11 cellular contexts compared by ENCODE assay signal in the genomic region with DNA sequence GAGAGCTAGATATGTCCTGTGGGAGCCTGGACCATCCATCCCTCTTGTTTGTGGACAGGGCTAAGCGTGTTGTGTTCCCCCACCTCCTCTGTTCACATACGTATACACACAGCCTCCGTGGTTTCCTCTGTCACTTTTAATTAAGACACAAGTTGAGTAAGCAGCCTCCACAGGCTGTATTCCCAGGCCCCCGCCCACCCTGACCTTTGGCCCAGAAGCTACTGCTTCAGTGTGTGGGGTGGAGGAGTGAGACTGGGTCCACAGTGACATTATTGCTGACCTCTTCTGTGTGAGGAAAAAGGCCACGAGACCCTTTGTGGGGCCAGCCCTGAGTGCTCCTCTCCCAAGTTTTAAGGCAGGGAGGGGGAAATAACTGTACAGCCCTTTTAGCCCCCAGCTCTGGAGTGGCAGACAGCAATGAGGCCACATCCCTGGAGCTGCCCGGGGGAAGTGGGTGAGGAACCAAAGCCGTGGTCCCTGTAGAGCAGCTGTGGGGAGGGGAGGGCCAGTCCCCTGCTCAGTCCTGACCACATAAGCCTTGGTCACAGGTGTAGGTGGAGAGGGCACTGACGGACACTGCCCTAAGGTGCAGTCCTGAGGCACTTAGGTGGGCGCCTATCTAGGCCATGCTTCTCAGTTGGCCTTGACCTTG. TPM values are rescaled to one million over a fixed set of nuclear protein-coding genes. Genes with fewer than 3 reads are reported as not detected.
DNase-seq lines count a peak whose midpoint lies in the region; ATAC-seq, FAIRE-seq and TF ChIP-seq lines count a peak whose summit lies in the region.
"Had no signal": no experiment of that assay in that cellular context is flagged by ENCODE, and none has a peak within 500 bp of the region (broad histone marks: within the 10 kb centered on the region; RNA-seq: fewer than 3 reads in every experiment).

No MANE protein-coding gene starts in this region.

- FAIRE-seq in GM12891 (lab: Jason Lieb, UNC), result no peak

- peaks cover 3 to 7% (median 6%) of the 10 kb centered on the region in 3 donors for H3K27me3 Mint-ChIP-seq in immature natural killer cell (ENCODE audit: low read depth in 3 of 3)

- H3K4me3 ChIP-seq in OCI-LY7 (ENCODE audit: low read depth, low read length, poor library complexity, severe bottlenecking) (no peak overlapping the region), tibial nerve (no peak overlapping the region)
- H3K4me3 ChIP-seq: left lung had no signal

- no peak for TF ChIP-seq CTCF in OCI-LY7 (conservative IDR thresholded peaks at IDR 0.05; ENCODE audit: low read length)
- no peak for TF ChIP-seq CTCF in tibial nerve (IDR thresholded peaks at IDR 0.05)

- H3K4me1 Mint-ChIP-seq in immature natural killer cell, result peaks cover 41 to 50% of the 10 kb centered on the region in 2 donors

- H3K27ac ChIP-seq in OCI-LY7 (ENCODE audit: low read depth, low read length, poor library complexity, severe bottlenecking) (no peak overlapping the region), tibial nerve (peak overlapping the region in 2 of 4 donors; percentile 28 to 36)

- no peaks in the 10 kb centered on the region for H3K9me3 Mint-ChIP-seq in immature natural killer cell

- ATAC-seq in GM19324 (IDR thresholded peaks at IDR 0.05; ENCODE audit: low FRiP score, unreplicated experiment), result no peak
- ATAC-seq: left lung had no signal

- H3K36me3 ChIP-seq in OCI-LY7 (ENCODE audit: insufficient read depth, low read length) (peaks cover 67% of the 10 kb centered on the region), tibial nerve (peaks cover 0 to 58% (median 26%) of the 10 kb centered on the region in 3 donors)

- no peaks in the 10 kb centered on the region for H3K9me2 ChIP-seq in OCI-LY7 (ENCODE audit: insufficient read depth, low read length)

- H4K20me1 ChIP-seq in OCI-LY7 (ENCODE audit: insufficient read depth, low read length), result peaks cover 4% of the 10 kb centered on the region; the same call in 1 of the 2 replicates

- BruUV-seq in OCI-LY7 (replicated peaks; lab: Mats Ljungman, UMichigan), result no TSS peak

- peaks cover 10 to 31% (median 10%) of the 10 kb centered on the region in 3 donors for H3K36me3 Mint-ChIP-seq in immature natural killer cell

- no peak overlapping the region for H3K4me2 ChIP-seq in OCI-LY7 (ENCODE audit: low read length)

- peak overlapping the region in 5 of 6 donors; percentile 3 to 80 (median 33) for H3K27ac Mint-ChIP-seq in immature natural killer cell

- CTCF ChIA-PET in OCI-LY7 (lab: Charles Lee; ENCODE audit: unreplicated experiment), result no interaction called here

- no peak for TF ChIP-seq EP300 in tibial nerve (IDR thresholded peaks at IDR 0.05)

- intact Hi-C loops in OCI-LY7 (cut with micrococcal nuclease; ENCODE audit: unreplicated experiment), result no loop called here

- H2AFZ ChIP-seq in OCI-LY7 (ENCODE audit: low read length), result no peak overlapping the region

- H3K27me3 ChIP-seq in tibial nerve, result no peaks in the 10 kb centered on the region
- H3K27me3 ChIP-seq: left lung had no signal

- H3K9me3 ChIP-seq in OCI-LY7 (ENCODE audit: low read length), result no peaks in the 10 kb centered on the region
- H3K9me3 ChIP-seq in tibial nerve, result no peaks in the 10 kb centered on the region
- H3K9me3 ChIP-seq: left lung had no signal

- DNase-seq in GM12891 (ENCODE audit: insufficient read length, low spot score) (no peak), OCI-LY7 (ENCODE audit: low spot score) (peak; percentile 8), immature natural killer cell (no peak), activated gamma-delta T cell (lab: John Stamatoyannopoulos, UW) (no peak), tibial nerve (ENCODE audit: low spot score in 2 of 2) (no peak)
- DNase-seq: DMS153, left lung, NCI-H187, retina, Right ventricle myocardium superior had no signal

- POLR2A ChIA-PET in OCI-LY7 (lab: Charles Lee), result no interaction called here

- WGBS in tibial nerve, 2 donors, result 49 to 68% methylated on average over 9 of the region's 9 CpGs

- TF ChIP-seq POLR2A in GM12891 (IDR thresholded peaks at IDR 0.05; ENCODE audit: low read depth, low read length) (no peak), tibial nerve (IDR thresholded peaks at IDR 0.05) (no peak)

- peaks cover 40% of the 10 kb centered on the region for H3K79me2 ChIP-seq in OCI-LY7 (ENCODE audit: insufficient read depth, low read depth, low read length)

- peaks cover 39% of the 10 kb centered on the region for H3K4me1 ChIP-seq in OCI-LY7 (ENCODE audit: insufficient read depth, low read length, poor library complexity, severe bottlenecking)
- peaks cover 0 to 29% (median 14%) of the 10 kb centered on the region in 4 donors for H3K4me1 ChIP-seq in tibial nerve

- no peak overlapping the region for H3K4me3 Mint-ChIP-seq in immature natural killer cell

TF ChIP-seq in GM12891, 5 proteins besides CTCF, POLR2A, EP300 and RAD21:
- TF ChIP-seq POLR2AphosphoS5 (IDR thresholded peaks at IDR 0.05; ENCODE audit: low read depth, low read length) (0 out of 2 replicates have a peak, but pooled peaks have one; percentile 14), POU2F2 (IDR thresholded peaks at IDR 0.05; ENCODE audit: low read depth, low read length) (no peak)

RNA-seq across cellular contexts. Expression of a gene that starts 4.4 kb away (rescaled TPM):
- polyA plus RNA-seq in GM12891 (2012; ENCODE audit: low read depth, missing spikeins), result 63.5 TPM
- total RNA-seq in OCI-LY7 (2014; rRNA removed; shearing (Covaris generic)), result 24.4 and 35.9 TPM in 2 replicates
- total RNA-seq in OCI-LY7 (2022), result 38.2 and 43.9 TPM in 2 replicates
- 100 to 1,000 TPM in 2 of 3 donors, 10 to 100 TPM in 1; 99.8 to 189 (median 113) TPM for polyA plus RNA-seq in immature natural killer cell
- 10 to 100 TPM; 48.6 to 66.6 (median 50.8) TPM for total RNA-seq in tibial nerve

RNA-seq across cellular contexts. Expression of a gene that starts 4.6 kb away (rescaled TPM):
- 64.3 TPM for polyA plus RNA-seq in GM12891 (2012; ENCODE audit: low read depth, missing spikeins)
- total RNA-seq in OCI-LY7 (2014; rRNA removed; shearing (Covaris generic)), result 153 and 174 TPM in 2 replicates
- total RNA-seq in OCI-LY7 (2022) (209 and 223 TPM in 2 replicates), tibial nerve (1 to 10 TPM in 3 of 4 donors, under 1 TPM in 1; 0.42 to 3.5 (median 1.5) TPM)
- 1 to 10 TPM in 2 of 3 donors, under 1 TPM in 1; 0.69 to 4.0 (median 3.0) TPM for polyA plus RNA-seq in immature natural killer cell

RNA-seq across cellular contexts. Expression of a gene that starts 25.8 kb away (rescaled TPM):
- not detected for polyA plus RNA-seq in GM12891 (2012; ENCODE audit: low read depth, missing spikeins)
- total RNA-seq in OCI-LY7 (2014; rRNA removed; shearing (Covaris generic)), result not detected in 2 replicates
- not detected in 2 replicates for total RNA-seq in OCI-LY7 (2022)
- under 1 TPM in 1 of 3 donors, not detected in 2; 0.57 TPM for polyA plus RNA-seq in immature natural killer cell
- total RNA-seq in tibial nerve, result 1 to 10 TPM in 1 of 4 donors, under 1 TPM in 1, not detected in 2; 0.66 to 1.7 TPM

RNA-seq across cellular contexts. Expression of a gene that starts 26.2 kb away (rescaled TPM):
- polyA plus RNA-seq in GM12891 (2012; ENCODE audit: low read depth, missing spikeins), result 38.3 TPM
- 37.6 and 38.8 TPM in 2 replicates for total RNA-seq in OCI-LY7 (2014; rRNA removed; shearing (Covaris generic))
- 37.8 and 38.4 TPM in 2 replicates for total RNA-seq in OCI-LY7 (2022)
- polyA plus RNA-seq in immature natural killer cell, result 10 to 100 TPM; 24.8 to 43.3 (median 31.4) TPM
- total RNA-seq in tibial nerve, result 10 to 100 TPM; 22.8 to 35.1 (median 28.5) TPM

RNA-seq across cellular contexts. Expression of a gene that starts 26.3 kb away (rescaled TPM):
- polyA plus RNA-seq in GM12891 (2012; ENCODE audit: low read depth, missing spikeins), result 11.0 TPM
- 25.2 and 33.7 TPM in 2 replicates for total RNA-seq in OCI-LY7 (2014; rRNA removed; shearing (Covaris generic))
- 79.4 and 79.8 TPM in 2 replicates for total RNA-seq in OCI-LY7 (2022)
- 1 to 10 TPM; 3.4 to 8.3 (median 4.5) TPM for polyA plus RNA-seq in immature natural killer cell
- total RNA-seq in tibial nerve, result 10 to 100 TPM; 49.2 to 68.7 (median 57.3) TPM

Comparison
In these comparisons a context has a peak if more than half of its experiments do, and no peak if none do; other contexts are left out.
1. RNA of a gene that starts 4.6 kb away (total RNA-seq): 153 to 223 TPM in OCI-LY7; 0.42 to 3.5 TPM in tibial nerve; every median in the first group is over 10 times any median in the second.